In genomic region chrX:75603833-75604232, GRCh38 we compare ENCODE assay signal across 8 cellular contexts.
DNase-seq lines count a peak whose midpoint lies in the region; ATAC-seq, FAIRE-seq and TF ChIP-seq lines count a peak whose summit lies in the region.

No MANE protein-coding gene starts in this region.

- no peak overlapping the region for H2AFZ ChIP-seq in parathyroid adenoma

- H3K9me3 Mint-ChIP-seq in CD4-positive, alpha-beta T cell, result no peaks in the 10 kb centered on the region

- H3K4me2 ChIP-seq in parathyroid adenoma (ENCODE audit: low read length), result no peak overlapping the region

- H3K4me3 ChIP-seq in epithelial cell of esophagus (ENCODE audit: low read length) (no peak overlapping the region), parathyroid adenoma (ENCODE audit: low read depth, low read length) (no peak overlapping the region)

- H3K36me3 ChIP-seq in parathyroid adenoma (ENCODE audit: control insufficient read depth, insufficient read depth, low read length), result no peaks in the 10 kb centered on the region

- H3K27ac ChIP-seq in CD4-positive, alpha-beta T cell (ENCODE audit: low read depth, low read length), result no peak overlapping the region
- no peak overlapping the region for H3K27ac ChIP-seq in parathyroid adenoma

- no peaks in the 10 kb centered on the region for H3K79me2 ChIP-seq in parathyroid adenoma

- H3K9ac ChIP-seq in parathyroid adenoma, result no peak overlapping the region

- TF ChIP-seq CTCF in CD4-positive, alpha-beta T cell (IDR thresholded peaks at IDR 0.05), result peak; percentile 60
- TF ChIP-seq CTCF in epithelial cell of esophagus (IDR thresholded peaks at IDR 0.05; ENCODE audit: insufficient read depth, low read depth, low read length, missing control alignments) (peak; percentile 41), parathyroid adenoma (IDR thresholded peaks at IDR 0.05) (peak; percentile 46)

- POLR2A ChIA-PET in CD4-positive, alpha-beta T cell (lab: Charles Lee), result no interaction called here

- CTCF ChIA-PET in CD4-positive, alpha-beta T cell (lab: Charles Lee), result no interaction called here

- no peak overlapping the region for H3K27ac Mint-ChIP-seq in CD4-positive, alpha-beta T cell

- no peaks in the 10 kb centered on the region for H3K9me3 ChIP-seq in CD4-positive, alpha-beta T cell (ENCODE audit: control insufficient read depth, low read length)
- no peaks in the 10 kb centered on the region for H3K9me3 ChIP-seq in parathyroid adenoma (ENCODE audit: control insufficient read depth, low read length)

- DNase-seq in CD4-positive, alpha-beta T cell, result no peak
- DNase-seq in NCI-H82 (lab: John Stamatoyannopoulos, UW) (peak; percentile 52), epithelial cell of esophagus (ENCODE audit: low read depth) (peak; percentile 28), HTR-8/SVneo (ENCODE audit: insufficient read length, low spot score) (no peak)

- H3K4me1 Mint-ChIP-seq in CD4-positive, alpha-beta T cell (ENCODE audit: low read depth), result no peaks in the 10 kb centered on the region

- intact Hi-C loops in CD4-positive, alpha-beta T cell (cut with DNase I, micrococcal nuclease), result loop anchor here (5.0 to 10.0 kb wide), 4 partner anchors 567 to 1749 kb away; partner anchors contain the start of gene XIST (in 1 of the 2)

- ATAC-seq in CD4-positive, alpha-beta T cell (ENCODE audit: poor library complexity), result no peak
- ATAC-seq in GM19395 (IDR thresholded peaks at IDR 0.05; ENCODE audit: unreplicated experiment) (peak; percentile 80), HG03045 (IDR thresholded peaks at IDR 0.05; ENCODE audit: unreplicated experiment) (no peak), HG03097 (IDR thresholded peaks at IDR 0.05; ENCODE audit: low FRiP score, unreplicated experiment) (no peak)

- H3K36me3 Mint-ChIP-seq in CD4-positive, alpha-beta T cell (ENCODE audit: low read depth), result no peaks in the 10 kb centered on the region

- no peaks in the 10 kb centered on the region for H3K27me3 ChIP-seq in CD4-positive, alpha-beta T cell (ENCODE audit: control insufficient read depth, insufficient read depth, low read length)
- H3K27me3 ChIP-seq in parathyroid adenoma (ENCODE audit: control insufficient read depth, insufficient read depth, low read length), result no peaks in the 10 kb centered on the region

- no peaks in the 10 kb centered on the region for H3K27me3 Mint-ChIP-seq in CD4-positive, alpha-beta T cell

- H3K4me3 Mint-ChIP-seq in CD4-positive, alpha-beta T cell, result no peak overlapping the region

- FAIRE-seq in HTR-8/SVneo (lab: Jason Lieb, UNC), result no peak

- H3K4me1 ChIP-seq in parathyroid adenoma, result no peaks in the 10 kb centered on the region

Comparison
In these comparisons a context has a peak if more than half of its experiments do, and no peak if none do; other contexts are left out.
1. DNase-seq: peak in NCI-H82 (single experiment) and epithelial cell of esophagus (single experiment); none in CD4-positive, alpha-beta T cell (0 of 10) and HTR-8/SVneo (single experiment).
2. Peak in every context shown above with its lines, with median percentiles within 50 percentile points of each other: CTCF ChIP-seq.